Comparison of ENCODE assay signal across 11 cellular contexts in genomic region chr5:147743686-147744332, GRCh38.
DNase-seq lines count a peak whose midpoint lies in the region; ATAC-seq lines count a peak whose summit lies in the region.
"Had no signal": no experiment of that assay in that cellular context is flagged by ENCODE, and none has a peak within 500 bp of the region (broad histone marks: within the 10 kb centered on the region; RNA-seq: fewer than 3 reads in every experiment).

No MANE protein-coding gene starts in this region.

- ATAC-seq in GM21515 (IDR thresholded peaks at IDR 0.05; ENCODE audit: unreplicated experiment): no peak
- no peak for ATAC-seq in HG03354 (IDR thresholded peaks at IDR 0.05; ENCODE audit: poor library complexity, severe bottlenecking, unreplicated experiment)
- ATAC-seq in HG03135 (IDR thresholded peaks at IDR 0.05; ENCODE audit: unreplicated experiment): no peak
- ATAC-seq: activated naive CD4-positive, alpha-beta T cell treated with anti-CD3 and anti-CD28 coated beads, Interleukin-2, amount 50 U/mL, for 72 hours had no signal

- DNase-seq in NCI-H1092 treated with DMSO at 0.1 percent for 48 hours (lab: John Stamatoyannopoulos, UW) (peak; percentile 92), NCI-H2107 (lab: John Stamatoyannopoulos, UW) (peak; percentile 18), RPMI8226 (peak; percentile 83), midbrain (lab: John Stamatoyannopoulos, UW) (peak; percentile 15), ecto neural progenitor cell (ENCODE audit: low spot score) (no peak)
- DNase-seq: esophagus squamous epithelium, trophoblast cell had no signal
